Comparison of ENCODE assay signal across 28 cellular contexts in the genomic region with DNA sequence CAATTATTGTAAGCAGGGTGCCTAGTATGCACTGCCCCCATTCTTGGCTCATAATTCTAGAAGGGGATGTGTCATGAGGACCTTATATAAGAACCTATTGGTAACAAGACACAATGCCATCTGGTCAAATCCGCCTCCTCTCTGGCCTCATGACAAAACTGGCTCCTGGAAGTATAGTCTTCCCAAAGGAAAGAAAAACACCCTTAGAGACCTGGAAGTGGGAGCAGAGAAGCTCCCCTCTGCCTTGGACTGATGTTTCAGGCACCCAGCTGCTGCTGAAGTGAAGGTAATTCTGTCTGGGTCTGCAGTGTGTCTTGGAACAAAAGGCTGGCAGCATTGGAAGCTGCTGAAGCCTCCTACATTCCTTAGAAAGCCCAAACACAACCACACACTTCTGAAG.
"Had no signal": no experiment of that assay in that cellular context is flagged by ENCODE, and none has a peak within 500 bp of the region (broad histone marks: within the 10 kb centered on the region; RNA-seq: fewer than 3 reads in every experiment).

No MANE protein-coding gene starts in this region.

- H3K79me2 ChIP-seq: hepatocyte had no signal

- H2AFZ ChIP-seq: hepatocyte had no signal

- H3K9me3 ChIP-seq: adrenal gland, gastroesophageal sphincter, neutrophil, pancreas, prostate gland, testis, transverse colon, vagina had no signal

- ATAC-seq: activated CD4-positive, CD25-positive, alpha-beta regulatory T cell treated with anti-CD3 and anti-CD28 coated beads, Interleukin-2, amount 50 U/mL, for 24 hours; gastroesophageal sphincter; left cardiac atrium; left ventricle myocardium superior; pancreas; sciatic nerve; T-helper 17 cell had no signal

- H3K4me2 ChIP-seq: hepatocyte had no signal

- H3K27ac ChIP-seq: adrenal gland, brain microvascular endothelial cell, gastroesophageal sphincter, hepatocyte, neutrophil, pancreas, prostate gland, testis, transverse colon, vagina, WERI-Rb-1 had no signal

- H3K36me3 ChIP-seq: adrenal gland, brain microvascular endothelial cell, gastroesophageal sphincter, neutrophil, pancreas, prostate gland, transverse colon, vagina, WERI-Rb-1 had no signal

- H3K4me3 ChIP-seq: adrenal gland, gastroesophageal sphincter, hepatocyte, pancreas, prostate gland, testis, transverse colon, vagina had no signal

- H3K27me3 ChIP-seq: adrenal gland, brain microvascular endothelial cell, hepatocyte, neutrophil, pancreas, testis, transverse colon, vagina had no signal

- DNase-seq: activated CD4-positive, alpha-beta T cell treated with anti-CD3 and anti-CD28 coated beads for 48 hours; activated CD4-positive, alpha-beta T cell treated with anti-CD3 and anti-CD28 coated beads, Interleukin-2, amount 50 U/mL, for 48 hours; activated CD8-positive, alpha-beta memory T cell treated with anti-CD3 and anti-CD28 coated beads for 24 hours; activated effector memory CD4-positive, alpha-beta T cell treated with Interleukin-2 at 50 U/mL for 16 hours; activated naive CD4-positive, alpha-beta T cell treated with Interleukin-2 at 50 U/mL for 16 hours; adrenal gland; aorta; brain microvascular endothelial cell; left cardiac atrium; left ventricle myocardium superior; pancreas; retina; small intestine; stimulated activated CD4-positive, alpha-beta T cell treated with anti-CD3 and anti-CD28 coated beads, Interleukin-15, amount 100 ng/mL, for 24 hours; stimulated activated CD4-positive, alpha-beta T cell treated with anti-CD3 and anti-CD28 coated beads, Interleukin-2, amount 100 ng/mL, for 24 hours; stimulated activated naive CD4-positive, alpha-beta T cell; T-helper 17 cell; T1000; testis; transverse colon; WERI-Rb-1 had no signal

- H3K4me1 ChIP-seq: adrenal gland, pancreas, prostate gland, testis, transverse colon, vagina had no signal
